9 cellular contexts compared by ENCODE assay signal in the genomic region with DNA sequence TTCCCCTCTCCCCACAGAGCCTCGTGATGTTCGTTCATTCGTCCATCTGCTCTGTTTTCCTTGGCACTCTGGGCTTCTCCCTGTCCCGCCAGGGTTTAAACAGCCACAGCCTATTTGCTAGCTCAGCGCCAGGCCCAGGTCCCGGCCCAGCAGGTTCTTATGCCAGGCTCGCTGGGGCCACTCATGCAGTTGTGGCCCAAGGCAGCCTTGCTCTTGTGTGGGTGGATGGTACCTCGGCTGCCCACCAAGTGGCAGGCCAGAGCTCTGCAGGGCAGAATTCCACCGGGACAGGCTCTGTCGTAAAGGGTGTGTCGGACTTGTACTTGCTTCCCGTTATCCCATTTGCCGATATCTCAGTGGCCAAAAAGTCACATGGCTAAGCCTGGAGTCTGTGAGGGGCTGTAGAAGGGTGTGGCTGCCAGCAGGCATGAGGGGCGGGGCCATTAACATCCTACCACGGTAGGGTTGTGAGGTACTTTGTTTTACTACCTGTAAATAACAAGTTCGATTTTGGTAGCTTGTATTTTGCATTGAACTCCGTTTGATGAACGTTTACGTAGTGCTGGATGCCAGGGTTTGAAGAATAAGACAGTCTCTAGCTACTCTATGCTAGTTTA. TPM values are rescaled to one million over a fixed set of nuclear protein-coding genes. Genes with fewer than 3 reads are reported as not detected.
DNase-seq lines count a peak whose midpoint lies in the region; ATAC-seq, FAIRE-seq and TF ChIP-seq lines count a peak whose summit lies in the region.
"Had no signal": no experiment of that assay in that cellular context is flagged by ENCODE, and none has a peak within 500 bp of the region (broad histone marks: within the 10 kb centered on the region; RNA-seq: fewer than 3 reads in every experiment).

No MANE protein-coding gene starts in this region.

- no peak overlapping the region for H3K14ac ChIP-seq in neuronal stem cell (ENCODE audit: low read length)

- H3K4ac ChIP-seq in neuronal stem cell (ENCODE audit: low read length) = no peak overlapping the region

- H2BK15ac ChIP-seq in neuronal stem cell (ENCODE audit: low read length) = no peak overlapping the region

- H3K27me3 ChIP-seq in bronchial epithelial cell (ENCODE audit: control insufficient read depth, insufficient read depth, low read length) (no peaks in the 10 kb centered on the region), HepG2 (ENCODE audit: control insufficient read depth in 1 of 2, insufficient read depth in 2 of 2, low read length in 2 of 2) (no peaks in the 10 kb centered on the region), tibial nerve (no peaks in the 10 kb centered on the region), neuronal stem cell (ENCODE audit: control insufficient read depth in 3 of 3, insufficient read depth in 3 of 3, low read depth in 1 of 3, low read length in 3 of 3) (no peaks in the 10 kb centered on the region)

- peaks cover 97% of the 10 kb centered on the region for H3K79me2 ChIP-seq in HepG2 (ENCODE audit: insufficient read depth, low read length)

- H3K4me1 ChIP-seq in HepG2 (ENCODE audit: insufficient read depth, low read length) (peaks cover 80% of the 10 kb centered on the region), tibial nerve (peaks cover 0 to 57% (median 16%) of the 10 kb centered on the region in 4 donors), neuronal stem cell (ENCODE audit: control insufficient read depth in 2 of 2, insufficient read depth in 1 of 2, low read depth in 1 of 2, low read length in 2 of 2) (peaks cover 9 to 16% of the 10 kb centered on the region in 2 donors)

- 88% methylated on average over 19 of the region's 19 CpGs for WGBS in HepG2 (ENCODE audit: low lambda C conversion rate)
- 37 to 46% methylated on average over 19 of the region's 19 CpGs for WGBS in tibial nerve, 2 donors
- no CpG with 5 or more reads among the region's 19 CpGs for WGBS in neuronal stem cell (ENCODE audit: extremely low coverage in 2 of 2, insufficient read length in 2 of 2, insufficient replicate concordance in 1 of 2), 2 donors

- no peak overlapping the region for H2BK12ac ChIP-seq in neuronal stem cell (ENCODE audit: low read length)

- no peaks in the 10 kb centered on the region for H3K9me3 ChIP-seq in HepG2 (ENCODE audit: low read length)
- no peaks in the 10 kb centered on the region for H3K9me3 ChIP-seq in tibial nerve
- no peaks in the 10 kb centered on the region for H3K9me3 ChIP-seq in neuronal stem cell (replicated peaks in 1 of 2; ENCODE audit: control insufficient read depth in 2 of 2, insufficient read depth in 1 of 2, low read depth in 1 of 2, low read length in 2 of 2)

- no peak overlapping the region for H2AFZ ChIP-seq in HepG2 (ENCODE audit: low read length)
- no peak overlapping the region for H2AFZ ChIP-seq in neuronal stem cell (ENCODE audit: low read length)

- no peak overlapping the region for H3K4me2 ChIP-seq in HepG2 (ENCODE audit: low read depth, low read length)
- no peak overlapping the region for H3K4me2 ChIP-seq in neuronal stem cell (ENCODE audit: insufficient read depth, low read length, poor library complexity, severe bottlenecking)

- ATAC-seq in HepG2 (peak; percentile 61), HG03097 (IDR thresholded peaks at IDR 0.05; ENCODE audit: low FRiP score, unreplicated experiment) (no peak), HG03378 (IDR thresholded peaks at IDR 0.05; ENCODE audit: unreplicated experiment) (no peak)

- H3K9ac ChIP-seq in HepG2 (ENCODE audit: insufficient read depth, low read depth, low read length) (no peak overlapping the region), neuronal stem cell (ENCODE audit: low read depth, low read length, poor library complexity) (no peak overlapping the region)

- in situ Hi-C loops in HepG2 (cut with HindIII; ENCODE audit: extremely low pct_ligation_motif_present, low pct_unique_long_range_greater_than_20kb) = no loop called here

- no TSS peak for BruUV-seq in HepG2 (replicated peaks; lab: Mats Ljungman, UMichigan)

- TF ChIP-seq CTCF in bronchial epithelial cell (IDR thresholded peaks at IDR 0.05; ENCODE audit: insufficient read depth, low read length, severe bottlenecking) (peak; percentile 51), HepG2 (CRISPR knock-in tag; IDR thresholded peaks at IDR 0.05) (no peak), tibial nerve (IDR thresholded peaks at IDR 0.05) (peak in 4 of 5 experiments; percentile 23 to 72 (median 38))

- no peak overlapping the region for H3K18ac ChIP-seq in neuronal stem cell (ENCODE audit: low read length)

- no peak overlapping the region for H4K91ac ChIP-seq in neuronal stem cell (ENCODE audit: low read depth, low read length, poor library complexity)

- no peaks in the 10 kb centered on the region for H3K79me1 ChIP-seq in neuronal stem cell (ENCODE audit: low read depth, low read length)

- H2BK120ac ChIP-seq in neuronal stem cell (ENCODE audit: low read depth, low read length) = no peak overlapping the region

- CTCF ChIA-PET in HepG2 (lab: Yijun Ruan, JAX; ENCODE audit: low intra/inter-chr PET ratio, low total read pairs) = no interaction called here

- H4K20me1 ChIP-seq in HepG2 (ENCODE audit: insufficient read depth, low read length) = peaks cover 17% of the 10 kb centered on the region

- peaks cover 6% of the 10 kb centered on the region for H3K36me3 ChIP-seq in bronchial epithelial cell (ENCODE audit: control insufficient read depth, insufficient read depth, low read length)
- H3K36me3 ChIP-seq in HepG2 (replicated peaks in 1 of 2; ENCODE audit: control insufficient read depth in 1 of 2, insufficient read depth in 2 of 2, low read length in 2 of 2) = peaks cover 9 to 18% of the 10 kb centered on the region in 2 experiments; a peak in 3 of 5 replicates
- peaks cover 0 to 6% (median 0%) of the 10 kb centered on the region in 3 donors for H3K36me3 ChIP-seq in tibial nerve
- H3K36me3 ChIP-seq in neuronal stem cell (replicated peaks in 1 of 2; ENCODE audit: control insufficient read depth in 2 of 2, insufficient read depth in 2 of 2, low read length in 2 of 2) = peaks cover 2 to 9% of the 10 kb centered on the region in 2 donors

- no peak overlapping the region for H3K4me3 ChIP-seq in bronchial epithelial cell (ENCODE audit: low read depth, low read length)
- no peak overlapping the region for H3K4me3 ChIP-seq in HepG2 (replicated peaks in 1 of 3; ENCODE audit: insufficient read depth in 1 of 3, low read depth in 2 of 3, low read length in 3 of 3)
- H3K4me3 ChIP-seq in tibial nerve = peak overlapping the region in 1 of 4 donors; percentile 14
- H3K4me3 ChIP-seq in neuronal stem cell (ENCODE audit: low read length in 2 of 2) = no peak overlapping the region

- no peak for FAIRE-seq in bronchial epithelial cell (lab: Jason Lieb, UNC)
- no peak for FAIRE-seq in HepG2 (lab: Jason Lieb, UNC)

- H2AK5ac ChIP-seq in neuronal stem cell (ENCODE audit: low read depth, low read length) = no peak overlapping the region

- intact Hi-C loops in HepG2 (cut with micrococcal nuclease; ENCODE audit: unreplicated experiment) = no loop called here

- TF ChIP-seq EP300 in HepG2 (IDR thresholded peaks at IDR 0.05; ENCODE audit: low read depth in 2 of 2, low read length in 2 of 2) = no peak
- no peak for TF ChIP-seq EP300 in HepG2 (CRISPR knock-in tag; IDR thresholded peaks at IDR 0.05; ENCODE audit: borderline replicate concordance)
- TF ChIP-seq EP300 in tibial nerve (IDR thresholded peaks at IDR 0.05) = peak; percentile 10 to 42

- H2BK5ac ChIP-seq in neuronal stem cell (ENCODE audit: low read length) = no peak overlapping the region

- no peak overlapping the region for H3K23ac ChIP-seq in neuronal stem cell (ENCODE audit: low read depth, low read length, poor library complexity)

- TF ChIP-seq POLR2A in HepG2 (IDR thresholded peaks at IDR 0.05; ENCODE audit: insufficient read depth in 1 of 2, low read depth in 2 of 2, low read length in 2 of 2) (no peak), tibial nerve (IDR thresholded peaks at IDR 0.05) (no peak)

- no peak for TF ChIP-seq RAD21 in HepG2 (CRISPR knock-in tag; IDR thresholded peaks at IDR 0.05)

- no peak overlapping the region for H3K27ac ChIP-seq in HepG2 (ENCODE audit: extremely low read length, insufficient read depth, low read length)
- H3K27ac ChIP-seq in tibial nerve = peak overlapping the region; percentile 38 to 85 (median 80)
- no peak overlapping the region for H3K27ac ChIP-seq in neuronal stem cell (replicated peaks; ENCODE audit: low read length)

- DNase-seq in DMS153 treated with DMSO at 0.1 percent for 48 hours (lab: John Stamatoyannopoulos, UW; ENCODE audit: unreplicated experiment) = peak; percentile 37
- peak; percentile 69 to 87 for DNase-seq in NCI-H524 (lab: John Stamatoyannopoulos, UW)
- peak; percentile 46 for DNase-seq in bronchial epithelial cell (ENCODE audit: low read depth)
- DNase-seq in HepG2 (ENCODE audit: low spot score) = no peak
- DNase-seq in tibial nerve (ENCODE audit: low spot score in 2 of 2) = peak; percentile 57 to 66
- DNase-seq in neuronal stem cell (ENCODE audit: low spot score) = no peak

- H4K8ac ChIP-seq in neuronal stem cell (ENCODE audit: low read depth, low read length) = no peak overlapping the region

- POLR2A ChIA-PET in HepG2 (lab: Yijun Ruan, JAX) = interaction anchor here (1.0 to 1.7 kb wide), 3 partner anchors 44 to 48 kb away, joined by 3 to 9 read pairs (median 3); no protein-coding TSS in a partner anchor

RNA-seq across cellular contexts. Expression of gene FAM118A, which starts 7.9 kb away (rescaled TPM):
- total RNA-seq in bronchial epithelial cell = 16.3 and 28.2 TPM in 2 replicates
- 26.4 and 36.7 TPM in 2 replicates for total RNA-seq in HepG2 (2016; rRNA removed; fragmentation: Illumina TruSeq; extraction: Trizol)
- 28.0 and 29.8 TPM in 2 replicates for total RNA-seq in HepG2 (2016; cell fraction: cytosol; rRNA removed; fragmentation: Illumina TruSeq; extraction: Trizol; ENCODE audit: low read depth)
- 25.8 and 32.7 TPM in 2 replicates for total RNA-seq in HepG2 (2016; cell fraction: insoluble cytoplasmic fraction; rRNA removed; fragmentation: Illumina TruSeq; extraction: Trizol)
- 21.5 TPM in 2 replicates for total RNA-seq in HepG2 (2016; cell fraction: membrane; rRNA removed; fragmentation: Illumina TruSeq; extraction: Trizol)
- total RNA-seq in HepG2 (2016; cell fraction: nucleus; rRNA removed; fragmentation: Illumina TruSeq; extraction: Trizol) = 34.3 and 41.9 TPM in 2 replicates
- 48.2 TPM in 2 replicates for polyA plus RNA-seq in HepG2 (2011; rRNA removed)
- polyA plus RNA-seq in HepG2 (2011; cell fraction: cytosol; rRNA removed) = 24.5 and 25.4 TPM in 2 replicates
- 91.1 and 92.6 TPM in 2 replicates for polyA plus RNA-seq in HepG2 (2011; cell fraction: nucleus; rRNA removed)
- 34.1 and 39.4 TPM in 2 replicates for polyA plus RNA-seq in HepG2 (2012)
- polyA plus RNA-seq in HepG2 (2016; cell fraction: cytosol; fragmentation: Illumina TruSeq; extraction: Trizol; ENCODE audit: low read depth) = 8.3 and 8.5 TPM in 2 replicates
- polyA plus RNA-seq in HepG2 (2016; cell fraction: insoluble cytoplasmic fraction; fragmentation: Illumina TruSeq; extraction: Trizol; ENCODE audit: low read depth) = 26.6 and 30.9 TPM in 2 replicates
- 15.4 and 16.9 TPM in 2 replicates for polyA plus RNA-seq in HepG2 (2016; cell fraction: membrane; fragmentation: Illumina TruSeq; extraction: Trizol; ENCODE audit: low read depth)
- polyA plus RNA-seq in HepG2 (2016; cell fraction: nucleus; fragmentation: Illumina TruSeq; extraction: Trizol; ENCODE audit: insufficient read depth, low read depth) = 87.6 and 89.2 TPM in 2 replicates
- polyA minus RNA-seq in HepG2 (2011; rRNA and poly(A)+ RNA removed; ENCODE audit: low replicate concordance) = 15.6 and 49.1 TPM in 2 replicates
- 12.3 and 12.7 TPM in 2 replicates for polyA minus RNA-seq in HepG2 (2011; cell fraction: cytosol; rRNA and poly(A)+ RNA removed)
- polyA minus RNA-seq in HepG2 (2011; cell fraction: nucleus; rRNA and poly(A)+ RNA removed) = 57.0 and 67.1 TPM in 2 replicates
- 100 to 1,000 TPM in 2 of 4 donors, 10 to 100 TPM in 2; 16.8 to 171 (median 83.2) TPM for total RNA-seq in tibial nerve
- 12.7 TPM for polyA plus RNA-seq in neuronal stem cell (2013, experiment 1 of 2)
- polyA plus RNA-seq in neuronal stem cell (2013, experiment 2 of 2) = 11.8 TPM

RNA-seq across cellular contexts. Expression of gene UPK3A, which starts 32.9 kb away (rescaled TPM):
- not detected in 2 replicates for total RNA-seq in bronchial epithelial cell
- 10.0 and 10.5 TPM in 2 replicates for total RNA-seq in HepG2 (2016; rRNA removed; fragmentation: Illumina TruSeq; extraction: Trizol)
- 9.4 and 11.8 TPM in 2 replicates for total RNA-seq in HepG2 (2016; cell fraction: cytosol; rRNA removed; fragmentation: Illumina TruSeq; extraction: Trizol; ENCODE audit: low read depth)
- total RNA-seq in HepG2 (2016; cell fraction: insoluble cytoplasmic fraction; rRNA removed; fragmentation: Illumina TruSeq; extraction: Trizol) = 9.5 and 11.5 TPM in 2 replicates
- 10.2 and 12.3 TPM in 2 replicates for total RNA-seq in HepG2 (2016; cell fraction: membrane; rRNA removed; fragmentation: Illumina TruSeq; extraction: Trizol)
- 3.3 and 4.2 TPM in 2 replicates for total RNA-seq in HepG2 (2016; cell fraction: nucleus; rRNA removed; fragmentation: Illumina TruSeq; extraction: Trizol)
- polyA plus RNA-seq in HepG2 (2011; rRNA removed) = 12.2 and 13.8 TPM in 2 replicates
- 10.6 and 20.2 TPM in 2 replicates for polyA plus RNA-seq in HepG2 (2011; cell fraction: cytosol; rRNA removed)
- 5.9 and 7.2 TPM in 2 replicates for polyA plus RNA-seq in HepG2 (2011; cell fraction: nucleus; rRNA removed)
- polyA plus RNA-seq in HepG2 (2012) = 4.3 and 11.1 TPM in 2 replicates
- 14.1 and 18.5 TPM in 2 replicates for polyA plus RNA-seq in HepG2 (2016; cell fraction: cytosol; fragmentation: Illumina TruSeq; extraction: Trizol; ENCODE audit: low read depth)
- polyA plus RNA-seq in HepG2 (2016; cell fraction: insoluble cytoplasmic fraction; fragmentation: Illumina TruSeq; extraction: Trizol; ENCODE audit: low read depth) = 14.2 and 18.6 TPM in 2 replicates
- polyA plus RNA-seq in HepG2 (2016; cell fraction: membrane; fragmentation: Illumina TruSeq; extraction: Trizol; ENCODE audit: low read depth) = 13.4 and 14.9 TPM in 2 replicates
- 12.3 and 12.7 TPM in 2 replicates for polyA plus RNA-seq in HepG2 (2016; cell fraction: nucleus; fragmentation: Illumina TruSeq; extraction: Trizol; ENCODE audit: insufficient read depth, low read depth)
- polyA minus RNA-seq in HepG2 (2011; rRNA and poly(A)+ RNA removed; ENCODE audit: low replicate concordance) = 30.1 TPM in 1 of 2 replicates, not detected in the other
- polyA minus RNA-seq in HepG2 (2011; cell fraction: cytosol; rRNA and poly(A)+ RNA removed) = 3.4 and 3.6 TPM in 2 replicates
- polyA minus RNA-seq in HepG2 (2011; cell fraction: nucleus; rRNA and poly(A)+ RNA removed) = 2.2 and 3.2 TPM in 2 replicates
- not detected for total RNA-seq in tibial nerve
- polyA plus RNA-seq in neuronal stem cell (2013, experiment 1 of 2) = 0.20 TPM
- 0.25 TPM for polyA plus RNA-seq in neuronal stem cell (2013, experiment 2 of 2)
- total RNA-seq: T-helper 1 cell treated with Interleukin-12 subunit alpha and Interleukin-12 subunit beta and Interleukin-4 antibody, amounts not matched to agents 30 ng/mL and 1 ng/mL, for 36 hours had no signal

Comparison
In these comparisons a context has a peak if more than half of its experiments do, and no peak if none do; other contexts are left out.
1. DNase-seq: peak in DMS153 treated with DMSO at 0.1 percent for 48 hours (single experiment), NCI-H524 (2 of 2), bronchial epithelial cell (single experiment) and tibial nerve (2 of 2); none in HepG2 (single experiment) and neuronal stem cell (single experiment).
2. H3K27ac ChIP-seq: peak in tibial nerve (4 of 4); none in HepG2 (single experiment) and neuronal stem cell (single experiment).